In genomic region chr7:10436302-10436701, GRCh38 we compare ENCODE assay signal across 1 cellular context.
TF ChIP-seq lines count a peak whose summit lies in the region.

No MANE protein-coding gene starts in this region.

TF ChIP-seq in HepG2, 621 proteins besides CTCF, POLR2A, EP300 and RAD21 (continued from another document):
- TF ChIP-seq CREB1 (IDR thresholded peaks at IDR 0.05) (peak; percentile 70), CREB1 (CRISPR knock-in tag; IDR thresholded peaks at IDR 0.05) (no peak), ZNF562 (CRISPR knock-in tag; IDR thresholded peaks at IDR 0.05; ENCODE audit: borderline replicate concordance) (no peak), ATF7 (IDR thresholded peaks at IDR 0.05) (peak; percentile 73), ATF7 (CRISPR knock-in tag; IDR thresholded peaks at IDR 0.05) (no peak)
